11 cellular contexts compared by ENCODE assay signal in the genomic region with DNA sequence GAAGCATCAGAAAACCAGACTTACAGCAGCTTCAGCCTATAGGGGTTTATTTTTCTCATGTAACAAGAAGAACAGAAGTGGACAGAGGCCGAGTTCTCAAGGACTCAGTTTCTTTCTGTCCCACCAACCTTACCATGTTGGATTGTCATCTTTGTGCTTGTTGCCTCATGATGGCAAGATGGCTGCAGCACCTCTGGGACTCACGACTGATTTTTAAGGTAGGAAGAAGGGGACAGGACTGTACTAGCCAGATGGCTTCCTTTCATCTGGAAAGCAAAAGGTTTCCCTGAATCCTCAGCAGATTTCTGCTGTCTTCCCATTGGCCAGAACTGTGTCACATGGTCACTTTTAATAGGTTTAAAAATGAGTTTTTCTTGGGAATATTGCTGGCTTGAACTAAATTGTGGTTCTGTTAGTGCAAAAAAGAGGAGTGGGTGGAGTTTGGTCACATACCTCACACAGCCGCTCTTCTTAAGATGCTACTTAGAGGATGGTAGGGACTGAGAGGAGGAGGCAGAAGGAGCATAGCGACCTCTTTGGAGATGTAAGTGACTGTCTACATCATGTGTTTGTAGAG. TPM values are rescaled to one million over a fixed set of nuclear protein-coding genes. Genes with fewer than 3 reads are reported as not detected.
DNase-seq lines count a peak whose midpoint lies in the region; ATAC-seq, FAIRE-seq and TF ChIP-seq lines count a peak whose summit lies in the region.
"Had no signal": no experiment of that assay in that cellular context is flagged by ENCODE, and none has a peak within 500 bp of the region (broad histone marks: within the 10 kb centered on the region; RNA-seq: fewer than 3 reads in every experiment).

No MANE protein-coding gene starts in this region.

- TF ChIP-seq CTCF in OCI-LY7 (conservative IDR thresholded peaks at IDR 0.05; ENCODE audit: low read length) (0 out of 2 replicates have a peak, but pooled peaks have one; percentile 22), breast epithelium (IDR thresholded peaks at IDR 0.05) (no peak), pancreas (IDR thresholded peaks at IDR 0.05) (no peak)
- no peak for TF ChIP-seq CTCF in activated CD8-positive, alpha-beta T cell treated with anti-CD3 and anti-CD28 coated beads for 36 hours (IDR thresholded peaks at IDR 0.05)

- in situ Hi-C loops in ACHN (cut with HindIII; ENCODE audit: low pct_ligation_motif_present, low pct_unique_long_range_greater_than_20kb, low sequenced_read_pairs), result no loop called here

- H3K4me1 Mint-ChIP-seq in activated CD8-positive, alpha-beta T cell treated with anti-CD3 and anti-CD28 coated beads for 36 hours (ENCODE audit: low read depth), result no peaks in the 10 kb centered on the region

- H3K4me1 ChIP-seq in OCI-LY7 (ENCODE audit: insufficient read depth, low read length, poor library complexity, severe bottlenecking) (no peaks in the 10 kb centered on the region), breast epithelium (peaks cover 0 to 12% of the 10 kb centered on the region in 2 donors), neuronal stem cell (ENCODE audit: control insufficient read depth in 2 of 2, insufficient read depth in 1 of 2, low read depth in 1 of 2, low read length in 2 of 2) (peaks cover 6% of the 10 kb centered on the region in 2 donors), pancreas (peaks cover 11 to 23% (median 20%) of the 10 kb centered on the region in 3 donors)

- H3K27me3 ChIP-seq in breast epithelium, result no peaks in the 10 kb centered on the region
- no peaks in the 10 kb centered on the region for H3K27me3 ChIP-seq in neuronal stem cell (ENCODE audit: control insufficient read depth in 3 of 3, insufficient read depth in 3 of 3, low read depth in 1 of 3, low read length in 3 of 3)
- H3K27me3 ChIP-seq in pancreas, result no peaks in the 10 kb centered on the region

- DNase-seq in ACHN (peak; percentile 44), OCI-LY7 (ENCODE audit: low spot score) (no peak), breast epithelium (ENCODE audit: low spot score in 2 of 2) (no peak), neuronal stem cell (ENCODE audit: low spot score) (no peak), pancreas (no peak), NCI-H526 (lab: John Stamatoyannopoulos, UW) (no peak), GM03348 (ENCODE audit: low spot score) (no peak)
- DNase-seq in activated CD8-positive, alpha-beta T cell treated with anti-CD3 and anti-CD28 coated beads for 36 hours, result no peak
- DNase-seq: AML-193, DND-41, T-helper 2 cell had no signal

- no peak overlapping the region for H3K18ac ChIP-seq in neuronal stem cell (ENCODE audit: low read length)

- H2AK5ac ChIP-seq in neuronal stem cell (ENCODE audit: low read depth, low read length), result no peak overlapping the region

- no peak overlapping the region for H3K4me2 ChIP-seq in OCI-LY7 (ENCODE audit: low read length)
- H3K4me2 ChIP-seq in neuronal stem cell (ENCODE audit: insufficient read depth, low read length, poor library complexity, severe bottlenecking), result no peak overlapping the region

- no peak overlapping the region for H3K4ac ChIP-seq in neuronal stem cell (ENCODE audit: low read length)

- intact Hi-C loops in OCI-LY7 (cut with micrococcal nuclease; ENCODE audit: unreplicated experiment), result no loop called here
- intact Hi-C loops in breast epithelium (cut with DNase I; ENCODE audit: low total_unique reads), result no loop called here
- intact Hi-C loops in pancreas (cut with DNase I), result no loop called here
- intact Hi-C loops in activated CD8-positive, alpha-beta T cell treated with anti-CD3 and anti-CD28 coated beads for 36 hours (cut with micrococcal nuclease), result no loop called here

- H3K23ac ChIP-seq in neuronal stem cell (ENCODE audit: low read depth, low read length, poor library complexity), result no peak overlapping the region

- no peak overlapping the region for H2AFZ ChIP-seq in OCI-LY7 (ENCODE audit: low read length)
- H2AFZ ChIP-seq in neuronal stem cell (ENCODE audit: low read length), result peak overlapping the region; percentile 59

- no peak overlapping the region for H2BK5ac ChIP-seq in neuronal stem cell (ENCODE audit: low read length)

- CTCF ChIA-PET in OCI-LY7 (lab: Charles Lee; ENCODE audit: unreplicated experiment), result interaction anchor here (0.6 kb wide), 1 partner anchor 188 kb away, joined by 3 read pairs; no protein-coding TSS in a partner anchor
- CTCF ChIA-PET in activated CD8-positive, alpha-beta T cell treated with anti-CD3 and anti-CD28 coated beads for 36 hours (lab: Charles Lee), result interaction anchor here (1.2 kb wide), 1 partner anchor 290 kb away, joined by 3 read pairs; no protein-coding TSS in a partner anchor

- H2BK12ac ChIP-seq in neuronal stem cell (ENCODE audit: low read length), result no peak overlapping the region

- ATAC-seq in pancreas, result no peak
- ATAC-seq in activated CD8-positive, alpha-beta T cell treated with anti-CD3 and anti-CD28 coated beads for 36 hours, result no peak

- H3K9me2 ChIP-seq in OCI-LY7 (ENCODE audit: insufficient read depth, low read length), result no peaks in the 10 kb centered on the region

- no peak overlapping the region for H3K4me3 Mint-ChIP-seq in activated CD8-positive, alpha-beta T cell treated with anti-CD3 and anti-CD28 coated beads for 36 hours

- no peaks in the 10 kb centered on the region for H4K20me1 ChIP-seq in OCI-LY7 (ENCODE audit: insufficient read depth, low read length)

- H3K9me3 ChIP-seq in OCI-LY7 (ENCODE audit: low read length) (no peaks in the 10 kb centered on the region), breast epithelium (no peaks in the 10 kb centered on the region), neuronal stem cell (replicated peaks in 1 of 2; ENCODE audit: control insufficient read depth in 2 of 2, insufficient read depth in 1 of 2, low read depth in 1 of 2, low read length in 2 of 2) (no peaks in the 10 kb centered on the region), pancreas (no peaks in the 10 kb centered on the region)

- H3K4me3 ChIP-seq in OCI-LY7 (ENCODE audit: low read depth, low read length, poor library complexity, severe bottlenecking), result no peak overlapping the region
- no peak overlapping the region for H3K4me3 ChIP-seq in breast epithelium
- no peak overlapping the region for H3K4me3 ChIP-seq in neuronal stem cell (ENCODE audit: low read length in 2 of 2)
- H3K4me3 ChIP-seq in pancreas, result no peak overlapping the region

- no peaks in the 10 kb centered on the region for H3K9me3 Mint-ChIP-seq in activated CD8-positive, alpha-beta T cell treated with anti-CD3 and anti-CD28 coated beads for 36 hours

- no peak overlapping the region for H3K14ac ChIP-seq in neuronal stem cell (ENCODE audit: low read length)

- H2BK120ac ChIP-seq in neuronal stem cell (ENCODE audit: low read depth, low read length), result no peak overlapping the region

- H3K27ac Mint-ChIP-seq in activated CD8-positive, alpha-beta T cell treated with anti-CD3 and anti-CD28 coated beads for 36 hours, result no peak overlapping the region

- no peaks in the 10 kb centered on the region for H3K36me3 ChIP-seq in OCI-LY7 (ENCODE audit: insufficient read depth, low read length)
- H3K36me3 ChIP-seq in breast epithelium, result no peaks in the 10 kb centered on the region
- no peaks in the 10 kb centered on the region for H3K36me3 ChIP-seq in neuronal stem cell (replicated peaks in 1 of 2; ENCODE audit: control insufficient read depth in 2 of 2, insufficient read depth in 2 of 2, low read length in 2 of 2)
- no peaks in the 10 kb centered on the region for H3K36me3 ChIP-seq in pancreas

- no peaks in the 10 kb centered on the region for H3K27me3 Mint-ChIP-seq in activated CD8-positive, alpha-beta T cell treated with anti-CD3 and anti-CD28 coated beads for 36 hours

- no peak overlapping the region for H4K91ac ChIP-seq in neuronal stem cell (ENCODE audit: low read depth, low read length, poor library complexity)

- H3K36me3 Mint-ChIP-seq in activated CD8-positive, alpha-beta T cell treated with anti-CD3 and anti-CD28 coated beads for 36 hours (ENCODE audit: low read depth), result no peaks in the 10 kb centered on the region

- POLR2A ChIA-PET in OCI-LY7 (lab: Charles Lee), result interaction anchor here (0.6 to 1.4 kb wide), 4 partner anchors 9 to 40 kb away, joined by 3 to 4 read pairs (median 4); no protein-coding TSS in a partner anchor
- POLR2A ChIA-PET in activated CD8-positive, alpha-beta T cell treated with anti-CD3 and anti-CD28 coated beads for 36 hours (lab: Charles Lee), result no interaction called here

- no peaks in the 10 kb centered on the region for H3K79me2 ChIP-seq in OCI-LY7 (ENCODE audit: insufficient read depth, low read depth, low read length)

- no peaks in the 10 kb centered on the region for H3K79me1 ChIP-seq in neuronal stem cell (ENCODE audit: low read depth, low read length)

- no TSS peak for BruUV-seq in OCI-LY7 (replicated peaks; lab: Mats Ljungman, UMichigan)

- no peak for FAIRE-seq in pancreas (lab: Jason Lieb, UNC)

- no CpG with 5 or more reads among the region's 4 CpGs for WGBS in neuronal stem cell (ENCODE audit: extremely low coverage in 2 of 2, insufficient read length in 2 of 2, insufficient replicate concordance in 1 of 2), 2 donors
- WGBS in pancreas, 2 donors, result 90 to 96% methylated on average over 4 of the region's 4 CpGs

- H3K27ac ChIP-seq in OCI-LY7 (ENCODE audit: low read depth, low read length, poor library complexity, severe bottlenecking) (no peak overlapping the region), breast epithelium (peak overlapping the region; percentile 80 to 84), neuronal stem cell (replicated peaks; ENCODE audit: low read length) (no peak overlapping the region), pancreas (peak overlapping the region in 2 of 4 donors; percentile 23 to 53)

- no peak overlapping the region for H2BK15ac ChIP-seq in neuronal stem cell (ENCODE audit: low read length)

- no peak overlapping the region for H4K8ac ChIP-seq in neuronal stem cell (ENCODE audit: low read depth, low read length)

- TF ChIP-seq POLR2A in breast epithelium (IDR thresholded peaks at IDR 0.05), result no peak

- H3K9ac ChIP-seq in neuronal stem cell (ENCODE audit: low read depth, low read length, poor library complexity), result no peak overlapping the region

RNA-seq across cellular contexts. Expression of a gene that starts 48.1 kb away (rescaled TPM):
- total RNA-seq in OCI-LY7 (2014; rRNA removed; shearing (Covaris generic)), result 4.6 and 10.8 TPM in 2 replicates
- total RNA-seq in OCI-LY7 (2022), result 17.6 and 18.1 TPM in 2 replicates
- total RNA-seq in breast epithelium, result 10 to 100 TPM; 36.2 to 62.9 (median 48.2) TPM
- 187 TPM for polyA plus RNA-seq in neuronal stem cell (2013, experiment 1 of 2)
- polyA plus RNA-seq in neuronal stem cell (2013, experiment 2 of 2), result 187 TPM
- total RNA-seq in pancreas, result 10 to 100 TPM; 27.8 to 62.8 (median 34.7) TPM
- 10 to 100 TPM in 1 of 2 donors, 1 to 10 TPM in 1; 8.0 to 17.1 TPM for polyA plus RNA-seq in pancreas
- total RNA-seq in activated CD8-positive, alpha-beta T cell treated with anti-CD3 and anti-CD28 coated beads for 36 hours, result under 1 TPM; 0.51 to 0.65 TPM

Comparison
In these comparisons a context has a peak if more than half of its experiments do, and no peak if none do; other contexts are left out.
1. H3K27ac ChIP-seq: peak in breast epithelium (2 of 2); none in OCI-LY7 (single experiment) and neuronal stem cell (single experiment).